Comparison of ENCODE assay signal across 27 cellular contexts in the genomic region with DNA sequence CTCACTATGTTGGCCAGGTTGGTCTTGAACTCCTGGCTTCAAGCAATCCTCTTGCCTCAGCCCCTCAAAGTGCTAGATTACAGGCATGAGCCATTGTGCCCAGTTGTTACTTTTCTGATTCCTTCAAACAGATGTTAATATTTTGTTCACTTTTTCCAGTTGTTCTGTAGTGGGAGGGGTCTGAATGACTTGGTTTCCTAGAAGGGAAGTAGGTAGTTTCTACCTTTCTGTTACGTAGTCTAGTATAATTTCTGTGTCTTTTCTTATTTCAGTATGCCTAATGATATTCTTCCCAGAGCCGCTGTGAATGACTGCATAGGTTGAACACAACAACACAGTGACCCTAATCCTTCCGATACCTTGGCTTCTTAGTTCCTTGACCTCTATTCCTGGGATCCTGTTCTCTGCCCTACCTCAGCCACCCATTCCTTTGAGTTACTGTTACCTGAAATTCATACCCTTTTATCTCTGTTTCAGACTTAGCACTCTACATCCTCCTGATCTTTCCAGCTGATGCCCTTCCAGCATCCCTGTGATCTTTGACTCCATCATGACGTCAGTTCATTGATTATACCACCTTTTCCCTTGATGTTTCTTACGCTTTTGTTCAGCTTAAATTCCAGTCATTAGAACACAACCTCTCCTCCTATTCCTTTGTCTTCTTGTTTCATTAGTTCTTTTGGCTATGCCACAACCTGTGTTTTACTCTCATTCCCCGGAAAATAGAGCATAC. TPM values are rescaled to one million over a fixed set of nuclear protein-coding genes. Genes with fewer than 3 reads are reported as not detected.
DNase-seq lines count a peak whose midpoint lies in the region; TF ChIP-seq lines count a peak whose summit lies in the region.
"Had no signal": no experiment of that assay in that cellular context is flagged by ENCODE, and none has a peak within 500 bp of the region (broad histone marks: within the 10 kb centered on the region; RNA-seq: fewer than 3 reads in every experiment).

No MANE protein-coding gene starts in this region.

- H3K27ac ChIP-seq in H9 (ENCODE audit: insufficient read length, low read depth, low read length) (no peak overlapping the region), neural progenitor cell (peak overlapping the region; percentile 44), sigmoid colon (no peak overlapping the region)
- H3K27ac ChIP-seq: KMS-11, upper lobe of left lung had no signal

- H3K56ac ChIP-seq in H9 (ENCODE audit: insufficient read length, low read depth, low read length) = no peak overlapping the region

- H3K27me3 ChIP-seq in H9 (ENCODE audit: insufficient read depth, low read length) (no peaks in the 10 kb centered on the region), neural progenitor cell (no peaks in the 10 kb centered on the region), sigmoid colon (no peaks in the 10 kb centered on the region)
- H3K27me3 ChIP-seq: upper lobe of left lung had no signal

- no peak overlapping the region for H2AFZ ChIP-seq in H9 (ENCODE audit: low read length)
- H2AFZ ChIP-seq in neural progenitor cell (replicated peaks) = no peak overlapping the region

- H3K4me2 ChIP-seq in H9 (ENCODE audit: insufficient read depth, insufficient read length, low read length) = no peak overlapping the region
- no peak overlapping the region for H3K4me2 ChIP-seq in neural progenitor cell
- H3K4me2 ChIP-seq: KMS-11 had no signal

- TF ChIP-seq POLR2A in sigmoid colon (IDR thresholded peaks at IDR 0.05) = no peak

- H3K9me3 ChIP-seq in H9 (ENCODE audit: control insufficient read depth, low read depth, low read length) (no peaks in the 10 kb centered on the region), neural progenitor cell (ENCODE audit: low read depth) (no peaks in the 10 kb centered on the region), sigmoid colon (no peaks in the 10 kb centered on the region)
- H3K9me3 ChIP-seq: upper lobe of left lung had no signal

- peaks cover 44 to 49% of the 10 kb centered on the region in 2 experiments for H3K4me1 Mint-ChIP-seq in H9
- peaks cover 84% of the 10 kb centered on the region for H3K4me1 Mint-ChIP-seq in dendritic cell treated with granulocyte-macrophage colony-stimulating factor and Interleukin-4, amounts not matched to agents 40 ng/mL and 50 ng/mL, for 4 days (ENCODE audit: low read depth)
- peaks cover 42% of the 10 kb centered on the region for H3K4me1 Mint-ChIP-seq in neural progenitor cell

- H4K91ac ChIP-seq in H9 (ENCODE audit: insufficient read length, low read depth, low read length) = no peak overlapping the region

- H4K20me1 ChIP-seq in H9 (ENCODE audit: control insufficient read depth, insufficient read depth, insufficient read length) (no peaks in the 10 kb centered on the region), neural progenitor cell (ENCODE audit: low read depth) (peaks cover 72% of the 10 kb centered on the region)

- WGBS in H9 (ENCODE audit: extremely low coverage, insufficient read length, low lambda C conversion rate) = no CpG with 5 or more reads among the region's 6 CpGs
- WGBS in sigmoid colon, 2 donors = 89 to 90% methylated on average over 6 of the region's 6 CpGs

- H3K4me1 ChIP-seq in H9 (ENCODE audit: insufficient read depth, low read length) = peaks cover 6% of the 10 kb centered on the region; the same call in 1 of the 2 replicates
- H3K4me1 ChIP-seq in neural progenitor cell = peaks cover 35% of the 10 kb centered on the region
- peaks cover 0 to 30% (median 22%) of the 10 kb centered on the region in 4 donors for H3K4me1 ChIP-seq in sigmoid colon

- TF ChIP-seq CTCF in H9 (conservative IDR thresholded peaks at IDR 0.05) (no peak), neural progenitor cell (IDR thresholded peaks at IDR 0.05) (no peak), sigmoid colon (IDR thresholded peaks at IDR 0.05) (no peak)

- no peak overlapping the region for H2BK12ac ChIP-seq in H9 (ENCODE audit: insufficient read length, low read depth, low read length)

- no peak overlapping the region for H3K4ac ChIP-seq in H9 (ENCODE audit: low read depth, low read length)

- DNase-seq in CD1c-positive myeloid dendritic cell (ENCODE audit: extremely low spot score) (peak; percentile 7), H9 (no peak), neural progenitor cell (ENCODE audit: low spot score) (no peak), dedifferentiated amniotic fluid mesenchymal stem cell (ENCODE audit: extremely low spot score) (no peak), sigmoid colon (no peak)
- DNase-seq in stimulated activated CD4-positive, alpha-beta T cell treated with anti-CD3 and anti-CD28 coated beads, Interleukin-2, amount 100 ng/mL, for 24 hours = no peak
- DNase-seq: activated CD4-positive, alpha-beta T cell treated with anti-CD3 and anti-CD28 coated beads, Interleukin-2, amount 10 ng/mL, durations not matched to agents 24 days and 14 days; activated naive CD8-positive, alpha-beta T cell treated with anti-CD3 and anti-CD28 coated beads, Interleukin-2, amount 10 ng/mL, durations not matched to agents 7 days and 5 days; caudate nucleus; CD4-positive, CD25-positive, alpha-beta regulatory T cell; cortex of kidney; DND-41; HFFc6; hypothalamus; immature natural killer cell; left colon; mesendoderm; MM.1S; NCI-H1417 treated with DMSO at 0.1 percent for 48 hours; NCI-H2081 treated with DMSO at 0.1 percent for 48 hours; NCI-H446; stimulated activated CD8-positive, alpha-beta memory T cell treated with anti-CD3 and anti-CD28 coated beads, Interleukin-4, amount 100 ng/mL, for 48 hours; T-helper 2 cell; upper lobe of left lung had no signal

- no peak overlapping the region for H3T11ph ChIP-seq in H9 (ENCODE audit: low read length)

- peak overlapping the region in 1 of 3 experiments; percentile 59; a peak in 3 of 7 replicates for H3K27ac Mint-ChIP-seq in H9
- H3K27ac Mint-ChIP-seq in dendritic cell treated with granulocyte-macrophage colony-stimulating factor and Interleukin-4, amounts not matched to agents 40 ng/mL and 50 ng/mL, for 4 days = peak overlapping the region; percentile 4
- no peak overlapping the region for H3K27ac Mint-ChIP-seq in neural progenitor cell
- H3K27ac Mint-ChIP-seq: activated CD4-positive, alpha-beta T cell treated with anti-CD3 and anti-CD28 coated beads, Interleukin-2, amount 10 ng/mL, durations not matched to agents 24 days and 14 days; activated naive CD8-positive, alpha-beta T cell treated with anti-CD3 and anti-CD28 coated beads, Interleukin-2, amount 10 ng/mL, durations not matched to agents 7 days and 5 days; activated T-helper 1 cell treated with anti-CD3 and anti-CD28 coated beads, Interleukin-12 subunit alpha, Interleukin-12 subunit beta, Interleukin-2, Interleukin-4 antibody, amounts not matched to agents 30 ng/mL and 10 ng/mL and 1 ng/mL, durations not matched to agents 14 hours and 24 hours and 36 hours; HFFc6; immature natural killer cell had no signal

- H3K9me3 Mint-ChIP-seq in H9 = no peaks in the 10 kb centered on the region
- H3K9me3 Mint-ChIP-seq in dendritic cell treated with granulocyte-macrophage colony-stimulating factor and Interleukin-4, amounts not matched to agents 40 ng/mL and 50 ng/mL, for 4 days = no peaks in the 10 kb centered on the region
- no peaks in the 10 kb centered on the region for H3K9me3 Mint-ChIP-seq in neural progenitor cell
- H3K9me3 Mint-ChIP-seq: activated CD4-positive, alpha-beta T cell treated with anti-CD3 and anti-CD28 coated beads, Interleukin-2, amount 10 ng/mL, durations not matched to agents 24 days and 14 days; activated naive CD8-positive, alpha-beta T cell treated with anti-CD3 and anti-CD28 coated beads, Interleukin-2, amount 10 ng/mL, durations not matched to agents 7 days and 5 days; activated T-helper 1 cell treated with anti-CD3 and anti-CD28 coated beads, Interleukin-12 subunit alpha, Interleukin-12 subunit beta, Interleukin-2, Interleukin-4 antibody, amounts not matched to agents 30 ng/mL and 10 ng/mL and 1 ng/mL, durations not matched to agents 14 hours and 24 hours and 36 hours; CD4-positive, CD25-positive, alpha-beta regulatory T cell; HFFc6; immature natural killer cell had no signal

- no peak overlapping the region for H3K4me3 ChIP-seq in neural progenitor cell
- no peak overlapping the region for H3K4me3 ChIP-seq in sigmoid colon
- H3K4me3 ChIP-seq: upper lobe of left lung had no signal

- peaks cover 12% of the 10 kb centered on the region for H3K79me1 ChIP-seq in H9 (ENCODE audit: insufficient read depth, low read depth, low read length, poor library complexity, severe bottlenecking)

- H3K4me3 Mint-ChIP-seq in H9 = no peak overlapping the region
- no peak overlapping the region for H3K4me3 Mint-ChIP-seq in dendritic cell treated with granulocyte-macrophage colony-stimulating factor and Interleukin-4, amounts not matched to agents 40 ng/mL and 50 ng/mL, for 4 days
- H3K4me3 Mint-ChIP-seq in neural progenitor cell = no peak overlapping the region
- H3K4me3 Mint-ChIP-seq: activated CD4-positive, alpha-beta T cell treated with anti-CD3 and anti-CD28 coated beads, Interleukin-2, amount 10 ng/mL, durations not matched to agents 24 days and 14 days; activated naive CD8-positive, alpha-beta T cell treated with anti-CD3 and anti-CD28 coated beads, Interleukin-2, amount 10 ng/mL, durations not matched to agents 7 days and 5 days; activated T-helper 1 cell treated with anti-CD3 and anti-CD28 coated beads, Interleukin-12 subunit alpha, Interleukin-12 subunit beta, Interleukin-2, Interleukin-4 antibody, amounts not matched to agents 30 ng/mL and 10 ng/mL and 1 ng/mL, durations not matched to agents 14 hours and 24 hours and 36 hours; CD4-positive, CD25-positive, alpha-beta regulatory T cell; HFFc6; immature natural killer cell had no signal

- H3K79me2 ChIP-seq in H9 (ENCODE audit: insufficient read depth, low read length) (peaks cover 4% of the 10 kb centered on the region; the same call in 1 of the 2 replicates), neural progenitor cell (ENCODE audit: low read depth) (peaks cover 97% of the 10 kb centered on the region)

- intact Hi-C loops in dendritic cell treated with granulocyte-macrophage colony-stimulating factor and Interleukin-4, amounts not matched to agents 40 ng/mL and 50 ng/mL, for 4 days (cut with micrococcal nuclease) = loop anchor here (5.0 kb wide), 1 partner anchor 33 kb away; a partner anchor contains a TSS
- intact Hi-C loops in sigmoid colon (cut with DNase I) = no loop called here

- H4K8ac ChIP-seq in H9 (replicated peaks; ENCODE audit: insufficient read length, low read depth, low read length) = no peak overlapping the region

- no peak overlapping the region for H2BK120ac ChIP-seq in H9 (ENCODE audit: low read depth, low read length, poor library complexity, severe bottlenecking)

- TF ChIP-seq EP300 in sigmoid colon (IDR thresholded peaks at IDR 0.05) = no peak

- no peak overlapping the region for H2AK5ac ChIP-seq in H9 (ENCODE audit: insufficient read length, low read length)

- H3K36me3 ChIP-seq in neural progenitor cell = peaks cover 3% of the 10 kb centered on the region
- no peaks in the 10 kb centered on the region for H3K36me3 ChIP-seq in sigmoid colon
- H3K36me3 ChIP-seq: upper lobe of left lung had no signal

- H3K14ac ChIP-seq in H9 (ENCODE audit: insufficient read depth, low read length) = no peak overlapping the region

- peak overlapping the region; percentile 2 for H3K9ac ChIP-seq in H9 (ENCODE audit: extremely low read depth, insufficient read length, low read length)
- no peak overlapping the region for H3K9ac ChIP-seq in neural progenitor cell
- H3K9ac ChIP-seq: KMS-11 had no signal

- H4K5ac ChIP-seq in H9 (ENCODE audit: insufficient read length, low read depth, low read length) = no peak overlapping the region

- peaks cover 53% of the 10 kb centered on the region for H3F3A ChIP-seq in neural progenitor cell (ENCODE audit: low read depth)

- H2BK20ac ChIP-seq in H9 (ENCODE audit: low read depth, low read length, poor library complexity, severe bottlenecking) = no peak overlapping the region

- no peak overlapping the region for H3K23ac ChIP-seq in H9 (ENCODE audit: insufficient read length, low read depth, low read length)

- no peak overlapping the region for H3K18ac ChIP-seq in H9 (ENCODE audit: insufficient read length, low read depth, low read length)

- H2BK5ac ChIP-seq in H9 (ENCODE audit: insufficient read length, low read length) = no peak overlapping the region

- H3K23me2 ChIP-seq in H9 (ENCODE audit: insufficient read length, low read depth, low read length, poor library complexity, severe bottlenecking) = no peaks in the 10 kb centered on the region

- no peak overlapping the region for H2BK15ac ChIP-seq in H9 (ENCODE audit: low read depth, low read length)

- H3K27me3 Mint-ChIP-seq in H9 (ENCODE audit: low read depth) (no peaks in the 10 kb centered on the region), neural progenitor cell (ENCODE audit: insufficient read depth, low read depth) (no peaks in the 10 kb centered on the region)
- no peaks in the 10 kb centered on the region for H3K27me3 Mint-ChIP-seq in dendritic cell treated with granulocyte-macrophage colony-stimulating factor and Interleukin-4, amounts not matched to agents 40 ng/mL and 50 ng/mL, for 4 days
- H3K27me3 Mint-ChIP-seq: activated CD4-positive, alpha-beta T cell treated with anti-CD3 and anti-CD28 coated beads, Interleukin-2, amount 10 ng/mL, durations not matched to agents 24 days and 14 days; activated naive CD8-positive, alpha-beta T cell treated with anti-CD3 and anti-CD28 coated beads, Interleukin-2, amount 10 ng/mL, durations not matched to agents 7 days and 5 days; CD4-positive, CD25-positive, alpha-beta regulatory T cell had no signal

- H3K36me3 Mint-ChIP-seq in H9 (ENCODE audit: insufficient read depth in 1 of 3, low read depth in 3 of 3) (peaks cover 2 to 6% (median 2%) of the 10 kb centered on the region in 3 experiments; a peak in 4 of 7 replicates), neural progenitor cell (peaks cover 5% of the 10 kb centered on the region)
- peaks cover 25% of the 10 kb centered on the region for H3K36me3 Mint-ChIP-seq in dendritic cell treated with granulocyte-macrophage colony-stimulating factor and Interleukin-4, amounts not matched to agents 40 ng/mL and 50 ng/mL, for 4 days (ENCODE audit: low read depth)
- H3K36me3 Mint-ChIP-seq: immature natural killer cell had no signal

RNA-seq across cellular contexts. Expression of a gene that starts 33.3 kb away (rescaled TPM):
- total RNA-seq in H9 (2021) (34.1 and 34.5 TPM in 2 replicates), neural progenitor cell (ENCODE audit: low replicate concordance) (25.3 and 33.7 TPM in 2 replicates), sigmoid colon (10 to 100 TPM in 3 of 4 donors, 1 to 10 TPM in 1; 8.9 to 11.9 (median 11.8) TPM)
- 10 to 100 TPM in 2 of 3 donors, 1 to 10 TPM in 1; 7.2 to 12.5 (median 10.6) TPM for polyA plus RNA-seq in sigmoid colon
